Comparison of ENCODE assay signal across 29 cellular contexts in genomic region chr9:35293381-35293780, GRCh38.
"Had no signal": no experiment of that assay in that cellular context is flagged by ENCODE, and none has a peak within 500 bp of the region (broad histone marks: within the 10 kb centered on the region; RNA-seq: fewer than 3 reads in every experiment).

No MANE protein-coding gene starts in this region.

- ATAC-seq: body of pancreas, heart left ventricle, left ventricle myocardium superior had no signal

- DNase-seq: activated CD4-positive, alpha-beta T cell treated with anti-CD3 and anti-CD28 coated beads for 4 hours; activated CD4-positive, alpha-beta T cell treated with anti-CD3 and anti-CD28 coated beads, Interleukin-2, amount 50 U/mL, for 4 hours; activated CD8-positive, alpha-beta memory T cell treated with anti-CD3 and anti-CD28 coated beads for 24 hours; activated effector memory CD4-positive, alpha-beta T cell treated with Interleukin-2 at 50 U/mL for 16 hours; activated naive CD4-positive, alpha-beta T cell treated with Interleukin-2 at 50 U/mL for 16 hours; anterior cingulate cortex; body of pancreas; cerebellar nuclear complex; colonic mucosa; effector memory CD4-positive, alpha-beta T cell; heart left ventricle; left ventricle myocardium superior; naive B cell; stimulated activated CD4-positive, alpha-beta T cell treated with anti-CD3 and anti-CD28 coated beads, Interleukin-15, amount 100 ng/mL, for 24 hours; stimulated activated CD4-positive, alpha-beta T cell treated with anti-CD3 and anti-CD28 coated beads, Interleukin-2, amount 100 ng/mL, for 24 hours; stimulated activated naive CD4-positive, alpha-beta T cell; SW 1271; T-helper 9 cell; tibial artery had no signal

- H3K9me3 ChIP-seq: body of pancreas, colonic mucosa, heart left ventricle, prostate gland, right atrium auricular region, suprapubic skin, tibial artery had no signal

- FAIRE-seq: endothelial cell of umbilical vein, TTC549 had no signal

- H3K36me3 Mint-ChIP-seq: activated naive CD8-positive, alpha-beta T cell; mesothelial cell of epicardium; naive B cell had no signal

- H3K27me3 ChIP-seq: body of pancreas, cardiac muscle cell, colonic mucosa, heart left ventricle, right atrium auricular region, suprapubic skin, tibial artery had no signal

- H3K27ac Mint-ChIP-seq: activated naive CD8-positive, alpha-beta T cell; mesothelial cell of epicardium; T-helper 1 cell treated with Interleukin-12 subunit alpha and Interleukin-12 subunit beta and Interleukin-4 antibody, amounts not matched to agents 30 μg/mL and 1 μg/mL, for 36 hours had no signal

- H3K4me3 ChIP-seq: body of pancreas, cardiac muscle cell, colonic mucosa, heart left ventricle, prostate gland, right atrium auricular region, suprapubic skin, tibial artery had no signal

- H3K9me3 Mint-ChIP-seq: mesothelial cell of epicardium; naive B cell; T-helper 1 cell treated with Interleukin-12 subunit alpha and Interleukin-12 subunit beta and Interleukin-4 antibody, amounts not matched to agents 30 μg/mL and 1 μg/mL, for 36 hours had no signal

- H3K36me3 ChIP-seq: cardiac muscle cell, colonic mucosa, prostate gland, suprapubic skin had no signal

- H3K4me1 ChIP-seq: body of pancreas, colonic mucosa, prostate gland, right atrium auricular region, tibial artery had no signal

- H3K4me3 Mint-ChIP-seq: activated naive CD8-positive, alpha-beta T cell; mesothelial cell of epicardium; naive B cell; T-helper 1 cell treated with Interleukin-12 subunit alpha and Interleukin-12 subunit beta and Interleukin-4 antibody, amounts not matched to agents 30 μg/mL and 1 μg/mL, for 36 hours had no signal

- H3K4me1 Mint-ChIP-seq: naive B cell had no signal

- H3K27ac ChIP-seq: body of pancreas, cardiac muscle cell, colonic mucosa, heart left ventricle, prostate gland, right atrium auricular region, suprapubic skin, tibial artery, VCaP had no signal
